ENCODE assay signal across 14 cellular contexts in genomic region chrX:79325263-79325958, GRCh38. TPM values are rescaled to one million over a fixed set of nuclear protein-coding genes. Genes with fewer than 3 reads are reported as not detected.
DNase-seq lines count a peak whose midpoint lies in the region; ATAC-seq and TF ChIP-seq lines count a peak whose summit lies in the region.
"Had no signal": no experiment of that assay in that cellular context is flagged by ENCODE, and none has a peak within 500 bp of the region (broad histone marks: within the 10 kb centered on the region; RNA-seq: fewer than 3 reads in every experiment).

No MANE protein-coding gene starts in this region.

- no peak overlapping the region for H3K4ac ChIP-seq in mesendoderm (ENCODE audit: low read depth, low read length)

- H3K4me1 ChIP-seq in mesendoderm (ENCODE audit: control insufficient read depth, low read depth, low read length) (no peaks in the 10 kb centered on the region), PC-9 (replicated peaks; ENCODE audit: insufficient read depth) (no peaks in the 10 kb centered on the region), Peyer's patch (no peaks in the 10 kb centered on the region)
- H3K4me1 ChIP-seq: gastrocnemius medialis, parathyroid adenoma, upper lobe of left lung had no signal

- H2AK5ac ChIP-seq in mesendoderm (ENCODE audit: low read length): no peak overlapping the region

- H3K4me2 ChIP-seq in mesendoderm (ENCODE audit: low read length) (no peak overlapping the region), PC-9 (no peak overlapping the region)

- no peak overlapping the region for H3K18ac ChIP-seq in mesendoderm (ENCODE audit: low read length)

- no peaks in the 10 kb centered on the region for H3K9me2 ChIP-seq in PC-9 (ENCODE audit: insufficient read depth)

- H3K4me3 ChIP-seq in mesendoderm (ENCODE audit: low read length) (no peak overlapping the region), PC-9 (no peak overlapping the region), Peyer's patch (no peak overlapping the region)
- H3K4me3 ChIP-seq: gastrocnemius medialis, upper lobe of left lung had no signal

- H3K9me3 Mint-ChIP-seq in T-cell: no peaks in the 10 kb centered on the region

- no peak overlapping the region for H3K56ac ChIP-seq in mesendoderm (ENCODE audit: low read length)

- no peak overlapping the region for H3K27ac ChIP-seq in mesendoderm (ENCODE audit: low read depth, low read length)
- H3K27ac ChIP-seq in PC-9: no peak overlapping the region
- peak overlapping the region in 1 of 4 donors; percentile 17 for H3K27ac ChIP-seq in Peyer's patch
- H3K27ac ChIP-seq: gastrocnemius medialis, parathyroid adenoma, upper lobe of left lung had no signal

- no peaks in the 10 kb centered on the region for H3K27me3 Mint-ChIP-seq in T-cell

- H2BK15ac ChIP-seq in mesendoderm (replicated peaks; ENCODE audit: low read depth): no peak overlapping the region

- peak overlapping the region; percentile 65 to 75 (median 71) for H3K4me3 Mint-ChIP-seq in T-cell

- TF ChIP-seq CTCF in GM10266 (IDR thresholded peaks at IDR 0.05; ENCODE audit: control insufficient read depth, insufficient read depth, low read depth, missing control alignments): no peak
- TF ChIP-seq CTCF in PC-9 (conservative IDR thresholded peaks at IDR 0.05): no peak
- no peak for TF ChIP-seq CTCF in Peyer's patch (IDR thresholded peaks at IDR 0.05)

- H3K79me2 ChIP-seq in mesendoderm (ENCODE audit: control insufficient read depth, insufficient read depth, low read length) (no peaks in the 10 kb centered on the region), PC-9 (ENCODE audit: low read depth) (no peaks in the 10 kb centered on the region)
- H3K79me2 ChIP-seq: parathyroid adenoma had no signal

- H4K20me1 ChIP-seq in PC-9 (ENCODE audit: insufficient read depth): no peaks in the 10 kb centered on the region

- DNase-seq in ELF-1 (ENCODE audit: low read depth, low spot score): peak; percentile 77
- DNase-seq in T-cell: peak; percentile 9 to 59 (median 34)
- peak; percentile 2 for DNase-seq in activated T-helper 9 cell treated with anti-CD3 and anti-CD28 coated beads, Interleukin-2, amount 50 U/mL, for 16 hours (ENCODE audit: low read depth)
- DNase-seq in mesendoderm: peak; percentile 27
- DNase-seq in GM10266 (ENCODE audit: extremely low spot score): no peak
- DNase-seq in PC-9: no peak
- no peak for DNase-seq in Peyer's patch
- DNase-seq: gastrocnemius medialis, left ventricle myocardium superior, NCI-H510A had no signal

- no peak for TF ChIP-seq POLR2A in Peyer's patch (IDR thresholded peaks at IDR 0.05)

- H3K36me3 ChIP-seq in mesendoderm (ENCODE audit: control insufficient read depth, insufficient read depth, low read length): no peaks in the 10 kb centered on the region
- no peaks in the 10 kb centered on the region for H3K36me3 ChIP-seq in PC-9 (ENCODE audit: low read depth)
- no peaks in the 10 kb centered on the region for H3K36me3 ChIP-seq in Peyer's patch
- H3K36me3 ChIP-seq: gastrocnemius medialis, upper lobe of left lung had no signal

- H3F3A ChIP-seq in PC-9 (ENCODE audit: insufficient read depth, low read depth): no peaks in the 10 kb centered on the region

- H3K9ac ChIP-seq in mesendoderm (ENCODE audit: low read length): no peak overlapping the region
- H3K9ac ChIP-seq: parathyroid adenoma had no signal

- H4K8ac ChIP-seq in mesendoderm (ENCODE audit: low read depth, low read length): no peak overlapping the region

- WGBS in mesendoderm (ENCODE audit: extremely low coverage, insufficient coverage, low lambda C conversion rate): no CpG with 5 or more reads among the region's 8 CpGs

- H3K4me1 Mint-ChIP-seq in T-cell: peaks cover 15 to 25% (median 22%) of the 10 kb centered on the region in 3 donors
- H3K4me1 Mint-ChIP-seq: CD14-positive monocyte had no signal

- BruUV-seq in PC-9 (replicated peaks; lab: Mats Ljungman, UMichigan): no TSS peak

- CTCF ChIA-PET in T-cell (lab: Charles Lee): interaction anchor here (0.6 to 1.0 kb wide), 3 partner anchors 41 to 245 kb away, joined by 3 read pairs; no protein-coding TSS in a partner anchor
- CTCF ChIA-PET in PC-9 (lab: Charles Lee): no interaction called here

- H3K23ac ChIP-seq in mesendoderm (ENCODE audit: low read length): no peak overlapping the region

- H2AFZ ChIP-seq in PC-9: no peak overlapping the region
- H2AFZ ChIP-seq: parathyroid adenoma had no signal

- no peaks in the 10 kb centered on the region for H3K36me3 Mint-ChIP-seq in T-cell
- H3K36me3 Mint-ChIP-seq: CD14-positive monocyte had no signal

- peak; percentile 96 to 99 (median 97) for ATAC-seq in T-cell (replicated peaks in 1 of 4)
- no peak for ATAC-seq in GM18502 (IDR thresholded peaks at IDR 0.05; ENCODE audit: poor library complexity, unreplicated experiment)
- ATAC-seq: gastrocnemius medialis, left ventricle myocardium superior had no signal

- H3K27ac Mint-ChIP-seq in T-cell: peak overlapping the region; percentile 96 to 97

- H3K79me1 ChIP-seq in mesendoderm (ENCODE audit: low read length): no peaks in the 10 kb centered on the region

- intact Hi-C loops in PC-9 (cut with micrococcal nuclease; ENCODE audit: unreplicated experiment): no loop called here

- no peak overlapping the region for H2BK5ac ChIP-seq in mesendoderm (ENCODE audit: low read length)

- no peak overlapping the region for H4K5ac ChIP-seq in mesendoderm (ENCODE audit: low read length)

- H3K27me3 ChIP-seq in mesendoderm (ENCODE audit: insufficient read depth, low read length, poor library complexity) (no peaks in the 10 kb centered on the region), PC-9 (ENCODE audit: insufficient read depth, low read depth) (no peaks in the 10 kb centered on the region), Peyer's patch (no peaks in the 10 kb centered on the region)
- H3K27me3 ChIP-seq: gastrocnemius medialis, upper lobe of left lung had no signal

- H3K9me3 ChIP-seq in PC-9 (ENCODE audit: insufficient read depth, low read depth): no peaks in the 10 kb centered on the region
- H3K9me3 ChIP-seq in Peyer's patch: no peaks in the 10 kb centered on the region
- H3K9me3 ChIP-seq: gastrocnemius medialis, upper lobe of left lung had no signal

- POLR2A ChIA-PET in T-cell (lab: Charles Lee) (interaction anchor here (0.7 to 0.8 kb wide), 2 partner anchors 67 to 88 kb away, joined by 3 to 8 read pairs; no protein-coding TSS in a partner anchor), PC-9 (lab: Charles Lee; ENCODE audit: unreplicated experiment) (no interaction called here)

- no peak overlapping the region for H2BK120ac ChIP-seq in mesendoderm (ENCODE audit: low read depth, low read length)

RNA-seq across cellular contexts. Expression of gene ITM2A, which starts 41.7 kb away (rescaled TPM):
- total RNA-seq in T-cell (100 to 1,000 TPM; 102 to 163 (median 122) TPM), PC-9 (2021) (not detected in 2 replicates), Peyer's patch (10 to 100 TPM in 3 of 4 donors, 1 to 10 TPM in 1; 9.8 to 26.4 (median 13.4) TPM)
- polyA plus RNA-seq in mesendoderm (2013, experiment 1 of 2): 52.6 TPM
- polyA plus RNA-seq in mesendoderm (2013, experiment 2 of 2): 53.3 TPM

Comparison
In these comparisons a context has a peak if more than half of its experiments do, and no peak if none do; other contexts are left out.
1. DNase-seq: peak in ELF-1 (single experiment), T-cell (34 of 34), activated T-helper 9 cell treated with anti-CD3 and anti-CD28 coated beads, Interleukin-2, amount 50 U/mL, for 16 hours (single experiment) and mesendoderm (single experiment); none in GM10266 (single experiment), PC-9 (0 of 2) and Peyer's patch (0 of 3).
2. RNA of gene ITM2A, which starts 41.7 kb away (total RNA-seq): 102 to 163 TPM in T-cell and 9.8 to 26.4 TPM in Peyer's patch; not detected in PC-9; every median in the first group is over 10 times any median in the second.